ENCODE assay signal across 2 cellular contexts in the genomic region with DNA sequence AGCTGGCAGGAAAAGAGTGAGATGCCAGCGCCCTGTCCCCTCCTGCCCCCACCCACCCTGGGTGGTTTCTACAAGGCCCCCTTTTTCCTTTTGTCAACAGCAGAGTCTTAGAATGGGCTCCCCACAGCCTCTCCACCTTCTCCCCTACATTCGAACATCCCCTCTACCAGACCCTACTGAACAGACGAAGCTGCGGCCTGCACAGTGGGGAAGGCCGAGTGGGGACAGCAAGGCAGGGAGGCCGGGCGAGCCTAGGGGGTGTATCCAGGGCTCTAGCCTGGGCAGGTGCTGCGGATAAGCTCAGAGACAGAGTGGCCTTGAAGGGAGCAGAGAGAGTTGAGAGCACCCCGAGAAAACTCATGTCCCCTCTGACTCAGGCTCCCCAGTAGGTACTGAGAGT.
TF ChIP-seq lines count a peak whose summit lies in the region.

No MANE protein-coding gene starts in this region.

TF ChIP-seq in SK-N-SH, 30 proteins besides CTCF, POLR2A, EP300 and RAD21 (continued from another document):
- TF ChIP-seq RCOR1 (IDR thresholded peaks at IDR 0.05; ENCODE audit: low read length) (no peak), TEAD4 (IDR thresholded peaks at IDR 0.05; ENCODE audit: borderline replicate concordance, insufficient read depth) (no peak), USF2 (IDR thresholded peaks at IDR 0.05; ENCODE audit: borderline replicate concordance, low read depth, low read length) (no peak), NFIC (IDR thresholded peaks at IDR 0.05; ENCODE audit: borderline replicate concordance) (no peak), FOSL2 (IDR thresholded peaks at IDR 0.05; ENCODE audit: borderline replicate concordance, low read depth) (no peak), TAF1 (IDR thresholded peaks at IDR 0.05; ENCODE audit: borderline replicate concordance, low read depth, low read length) (no peak), JUND (IDR thresholded peaks at IDR 0.05) (no peak), FOXJ3 (CRISPR knock-in tag; IDR thresholded peaks at IDR 0.05) (no peak), MEF2A (IDR thresholded peaks at IDR 0.05; ENCODE audit: borderline replicate concordance, low read depth) (no peak), MXI1 (IDR thresholded peaks at IDR 0.05; ENCODE audit: low read depth, low read length) (no peak), GABPA (IDR thresholded peaks at IDR 0.05; ENCODE audit: low read depth) (no peak)
- TF ChIP-seq, protein P1, sequence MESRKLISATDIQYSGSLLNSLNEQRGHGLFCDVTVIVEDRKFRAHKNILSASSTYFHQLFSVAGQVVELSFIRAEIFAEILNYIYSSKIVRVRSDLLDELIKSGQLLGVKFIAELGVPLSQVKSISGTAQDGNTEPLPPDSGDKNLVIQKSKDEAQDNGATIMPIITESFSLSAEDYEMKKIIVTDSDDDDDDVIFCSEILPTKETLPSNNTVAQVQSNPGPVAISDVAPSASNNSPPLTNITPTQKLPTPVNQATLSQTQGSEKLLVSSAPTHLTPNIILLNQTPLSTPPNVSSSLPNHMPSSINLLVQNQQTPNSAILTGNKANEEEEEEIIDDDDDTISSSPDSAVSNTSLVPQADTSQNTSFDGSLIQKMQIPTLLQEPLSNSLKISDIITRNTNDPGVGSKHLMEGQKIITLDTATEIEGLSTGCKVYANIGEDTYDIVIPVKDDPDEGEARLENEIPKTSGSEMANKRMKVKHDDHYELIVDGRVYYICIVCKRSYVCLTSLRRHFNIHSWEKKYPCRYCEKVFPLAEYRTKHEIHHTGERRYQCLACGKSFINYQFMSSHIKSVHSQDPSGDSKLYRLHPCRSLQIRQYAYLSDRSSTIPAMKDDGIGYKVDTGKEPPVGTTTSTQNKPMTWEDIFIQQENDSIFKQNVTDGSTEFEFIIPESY (IDR thresholded peaks at IDR 0.05; ENCODE audit: borderline replicate concordance, low read depth): no peak

TF ChIP-seq in SK-N-SH treated with all-trans-retinoic acid at 6 μM for 48 hours, 23 proteins besides CTCF, POLR2A, EP300 and RAD21:
- TF ChIP-seq, protein P2, sequence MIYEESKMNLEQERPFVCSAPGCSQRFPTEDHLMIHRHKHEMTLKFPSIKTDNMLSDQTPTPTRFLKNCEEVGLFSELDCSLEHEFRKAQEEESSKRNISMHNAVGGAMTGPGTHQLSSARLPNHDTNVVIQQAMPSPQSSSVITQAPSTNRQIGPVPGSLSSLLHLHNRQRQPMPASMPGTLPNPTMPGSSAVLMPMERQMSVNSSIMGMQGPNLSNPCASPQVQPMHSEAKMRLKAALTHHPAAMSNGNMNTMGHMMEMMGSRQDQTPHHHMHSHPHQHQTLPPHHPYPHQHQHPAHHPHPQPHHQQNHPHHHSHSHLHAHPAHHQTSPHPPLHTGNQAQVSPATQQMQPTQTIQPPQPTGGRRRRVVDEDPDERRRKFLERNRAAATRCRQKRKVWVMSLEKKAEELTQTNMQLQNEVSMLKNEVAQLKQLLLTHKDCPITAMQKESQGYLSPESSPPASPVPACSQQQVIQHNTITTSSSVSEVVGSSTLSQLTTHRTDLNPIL (CRISPR knock-in tag; IDR thresholded peaks at IDR 0.05; ENCODE audit: low read depth): no peak
- TF ChIP-seq SNAI2 (CRISPR knock-in tag; IDR thresholded peaks at IDR 0.05) (no peak), TOX (CRISPR knock-in tag; IDR thresholded peaks at IDR 0.05; ENCODE audit: borderline replicate concordance) (no peak), GLIS3 (CRISPR knock-in tag; IDR thresholded peaks at IDR 0.05) (no peak), PATZ1 (CRISPR knock-in tag; IDR thresholded peaks at IDR 0.05; ENCODE audit: borderline replicate concordance) (no peak), ISL1 (CRISPR knock-in tag; IDR thresholded peaks at IDR 0.05) (no peak), ZNF565 (CRISPR knock-in tag; conservative IDR thresholded peaks at IDR 0.05; ENCODE audit: low read depth) (no peak), CSDC2 (CRISPR knock-in tag; IDR thresholded peaks at IDR 0.05) (no peak), RARB (CRISPR knock-in tag; IDR thresholded peaks at IDR 0.05) (no peak), ZNF8 (CRISPR knock-in tag; IDR thresholded peaks at IDR 0.05) (no peak), ESRRG (CRISPR knock-in tag; IDR thresholded peaks at IDR 0.05) (no peak), ARNTL (CRISPR knock-in tag; IDR thresholded peaks at IDR 0.05; ENCODE audit: borderline replicate concordance, low read depth) (no peak)
